ENCODE assay signal across 10 cellular contexts in genomic region chr17:17108681-17109049, GRCh38.
DNase-seq lines count a peak whose midpoint lies in the region; ATAC-seq, FAIRE-seq and TF ChIP-seq lines count a peak whose summit lies in the region.
"Had no signal": no experiment of that assay in that cellular context is flagged by ENCODE, and none has a peak within 500 bp of the region (broad histone marks: within the 10 kb centered on the region; RNA-seq: fewer than 3 reads in every experiment).

No MANE protein-coding gene starts in this region.

- DNase-seq in HTR-8/SVneo (ENCODE audit: insufficient read length, low spot score), result no peak
- DNase-seq in body of pancreas, result peak in 3 of 4 donors; percentile 47 to 66 (median 63)
- peak; percentile 58 to 69 for DNase-seq in left colon
- no peak for DNase-seq in stimulated activated effector memory CD8-positive, alpha-beta T cell treated with anti-CD3 and anti-CD28 coated beads, Interleukin-12 subunit alpha, Interleukin-12 subunit beta, amount 100 ng/mL, for 72 hours (ENCODE audit: low spot score in 2 of 2)
- no peak for DNase-seq in activated naive CD4-positive, alpha-beta T cell treated with anti-CD3 and anti-CD28 coated beads, Interleukin-2, amount 10 ng/mL, durations not matched to agents 7 days and 5 days
- DNase-seq: RPMI8226, trophoblast cell had no signal

- H3K9me3 ChIP-seq in body of pancreas, result no peaks in the 10 kb centered on the region

- H3K4me3 Mint-ChIP-seq in stimulated activated effector memory CD8-positive, alpha-beta T cell treated with anti-CD3 and anti-CD28 coated beads, Interleukin-12 subunit alpha, Interleukin-12 subunit beta, amount 100 ng/mL, for 72 hours, result peak overlapping the region; percentile 30
- H3K4me3 Mint-ChIP-seq in activated naive CD4-positive, alpha-beta T cell treated with anti-CD3 and anti-CD28 coated beads, Interleukin-2, amount 10 ng/mL, durations not matched to agents 7 days and 5 days, result no peak overlapping the region

- CTCF ChIA-PET in activated naive CD4-positive, alpha-beta T cell treated with anti-CD3 and anti-CD28 coated beads, Interleukin-2, amount 10 ng/mL, durations not matched to agents 7 days and 5 days (lab: Charles Lee), result interaction anchor here (1.5 kb wide), 1 partner anchor 11 kb away, joined by 3 read pairs; no protein-coding TSS in a partner anchor

- no peaks in the 10 kb centered on the region for H3K36me3 ChIP-seq in body of pancreas (replicated peaks in 1 of 2; ENCODE audit: insufficient read depth in 1 of 2, low read depth in 2 of 2)

- peak; percentile 40 for FAIRE-seq in HTR-8/SVneo (lab: Jason Lieb, UNC)

- no peaks in the 10 kb centered on the region for H3K27me3 ChIP-seq in body of pancreas

- H3K27ac Mint-ChIP-seq in stimulated activated effector memory CD8-positive, alpha-beta T cell treated with anti-CD3 and anti-CD28 coated beads, Interleukin-12 subunit alpha, Interleukin-12 subunit beta, amount 100 ng/mL, for 72 hours, result peak overlapping the region; percentile 83
- no peak overlapping the region for H3K27ac Mint-ChIP-seq in activated naive CD4-positive, alpha-beta T cell treated with anti-CD3 and anti-CD28 coated beads, Interleukin-2, amount 10 ng/mL, durations not matched to agents 7 days and 5 days

- peaks cover 60% of the 10 kb centered on the region for H3K4me1 ChIP-seq in body of pancreas

- H3K27ac ChIP-seq in body of pancreas, result peak overlapping the region in 3 of 4 donors; percentile 42 to 62 (median 47)

- peak in 2 of 7 experiments; percentile 30 to 39 for TF ChIP-seq CTCF in body of pancreas (IDR thresholded peaks at IDR 0.05)

- ATAC-seq in body of pancreas (no peak), left colon (peak; percentile 60), GM18868 (IDR thresholded peaks at IDR 0.05; ENCODE audit: unreplicated experiment) (no peak), GM18907 (IDR thresholded peaks at IDR 0.05; ENCODE audit: unreplicated experiment) (no peak), GM21526 (IDR thresholded peaks at IDR 0.05; ENCODE audit: low FRiP score, unreplicated experiment) (no peak)
- ATAC-seq in stimulated activated effector memory CD8-positive, alpha-beta T cell treated with anti-CD3 and anti-CD28 coated beads, Interleukin-12 subunit alpha, Interleukin-12 subunit beta, amount 100 ng/mL, for 72 hours, result no peak

- TF ChIP-seq POLR2A in body of pancreas (IDR thresholded peaks at IDR 0.05), result no peak

- no peaks in the 10 kb centered on the region for H3K9me3 Mint-ChIP-seq in stimulated activated effector memory CD8-positive, alpha-beta T cell treated with anti-CD3 and anti-CD28 coated beads, Interleukin-12 subunit alpha, Interleukin-12 subunit beta, amount 100 ng/mL, for 72 hours
- H3K9me3 Mint-ChIP-seq in activated naive CD4-positive, alpha-beta T cell treated with anti-CD3 and anti-CD28 coated beads, Interleukin-2, amount 10 ng/mL, durations not matched to agents 7 days and 5 days, result no peaks in the 10 kb centered on the region

- intact Hi-C loops in body of pancreas (cut with DNase I) (no loop called here), left colon (cut with DNase I, micrococcal nuclease) (no loop called here)

- peaks cover 88% of the 10 kb centered on the region for H3K4me1 Mint-ChIP-seq in stimulated activated effector memory CD8-positive, alpha-beta T cell treated with anti-CD3 and anti-CD28 coated beads, Interleukin-12 subunit alpha, Interleukin-12 subunit beta, amount 100 ng/mL, for 72 hours
- H3K4me1 Mint-ChIP-seq in activated naive CD4-positive, alpha-beta T cell treated with anti-CD3 and anti-CD28 coated beads, Interleukin-2, amount 10 ng/mL, durations not matched to agents 7 days and 5 days, result peaks cover 46% of the 10 kb centered on the region

- H3K27me3 Mint-ChIP-seq in activated naive CD4-positive, alpha-beta T cell treated with anti-CD3 and anti-CD28 coated beads, Interleukin-2, amount 10 ng/mL, durations not matched to agents 7 days and 5 days, result no peaks in the 10 kb centered on the region

- WGBS in body of pancreas, 2 donors, result 59 to 72% methylated on average over 6 to 8 of the region's 8 CpGs

- H3K36me3 Mint-ChIP-seq in stimulated activated effector memory CD8-positive, alpha-beta T cell treated with anti-CD3 and anti-CD28 coated beads, Interleukin-12 subunit alpha, Interleukin-12 subunit beta, amount 100 ng/mL, for 72 hours, result peaks cover 7% of the 10 kb centered on the region
- H3K36me3 Mint-ChIP-seq in activated naive CD4-positive, alpha-beta T cell treated with anti-CD3 and anti-CD28 coated beads, Interleukin-2, amount 10 ng/mL, durations not matched to agents 7 days and 5 days, result peaks cover 5% of the 10 kb centered on the region

- H3K4me3 ChIP-seq in body of pancreas, result no peak overlapping the region

Comparison
In these comparisons a context has a peak if more than half of its experiments do, and no peak if none do; other contexts are left out.
1. DNase-seq: peak in body of pancreas (3 of 4) and left colon (2 of 2); none in HTR-8/SVneo (single experiment), stimulated activated effector memory CD8-positive, alpha-beta T cell treated with anti-CD3 and anti-CD28 coated beads, Interleukin-12 subunit alpha, Interleukin-12 subunit beta, amount 100 ng/mL, for 72 hours (0 of 2) and activated naive CD4-positive, alpha-beta T cell treated with anti-CD3 and anti-CD28 coated beads, Interleukin-2, amount 10 ng/mL, durations not matched to agents 7 days and 5 days (single experiment).